Comparison of ENCODE assay signal across 12 cellular contexts in the genomic region with DNA sequence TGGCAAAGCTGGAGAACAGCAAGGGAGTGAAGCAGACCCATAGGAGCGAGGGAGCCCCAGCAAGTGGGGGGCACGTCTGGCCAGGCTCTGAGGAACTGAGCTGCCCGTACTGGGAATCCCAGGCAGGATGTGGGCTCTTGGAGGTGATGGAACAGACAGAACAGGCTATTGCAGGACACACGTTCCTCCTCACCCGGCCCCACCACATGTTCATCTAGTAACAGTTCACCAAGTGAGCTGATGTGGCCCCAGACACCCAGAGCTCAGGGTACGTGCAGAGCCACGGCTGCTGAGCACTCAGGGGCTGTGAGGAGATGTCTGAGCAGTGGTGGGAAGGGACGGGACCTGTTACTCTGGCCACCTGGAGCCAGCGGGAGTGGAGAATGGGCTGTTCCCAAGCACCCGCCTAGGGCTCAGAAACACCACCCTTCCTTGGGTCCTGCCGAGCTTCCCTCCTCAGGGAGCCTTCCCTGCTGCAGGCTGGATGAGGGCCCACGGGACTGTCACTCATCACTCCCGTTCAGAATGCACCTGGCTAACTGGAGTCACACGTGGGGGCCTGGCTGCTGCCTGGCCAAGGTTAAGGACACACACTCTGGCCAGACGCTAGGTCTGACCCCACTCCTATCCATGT. TPM values are rescaled to one million over a fixed set of nuclear protein-coding genes. Genes with fewer than 3 reads are reported as not detected.
A peak's percentile ranks its signal among the peaks of the same experiment; 100 is the strongest.
DNase-seq lines count a peak whose midpoint lies in the region; ATAC-seq and TF ChIP-seq lines count a peak whose summit lies in the region.
"Had no signal": no experiment of that assay in that cellular context is flagged by ENCODE, and none has a peak within 500 bp of the region (broad histone marks: within the 10 kb centered on the region; RNA-seq: fewer than 3 reads in every experiment).

No MANE protein-coding gene starts in this region.

- peaks cover 93% of the 10 kb centered on the region for H3K4me1 Mint-ChIP-seq in activated T-cell treated with anti-CD3 and anti-CD28 coated beads, Interleukin-2, amount 50 U/mL, for 4 hours (ENCODE audit: low read depth)
- H3K4me1 Mint-ChIP-seq in chondrocyte (ENCODE audit: low read depth): peaks cover 66% of the 10 kb centered on the region
- peaks cover 59 to 92% (median 88%) of the 10 kb centered on the region in 3 donors for H3K4me1 Mint-ChIP-seq in naive B cell

- TF ChIP-seq CTCF in chondrocyte (IDR thresholded peaks at IDR 0.05): no peak
- no peak for TF ChIP-seq CTCF in smooth muscle cell (IDR thresholded peaks at IDR 0.05; ENCODE audit: borderline replicate concordance, insufficient read depth, poor library complexity, severe bottlenecking)

- H2AFZ ChIP-seq in smooth muscle cell (ENCODE audit: low read depth): no peak overlapping the region

- intact Hi-C loops in left colon (cut with DNase I, micrococcal nuclease): no loop called here

- H3K27me3 Mint-ChIP-seq in activated T-cell treated with anti-CD3 and anti-CD28 coated beads, Interleukin-2, amount 50 U/mL, for 4 hours (ENCODE audit: low read depth): no peaks in the 10 kb centered on the region
- H3K27me3 Mint-ChIP-seq in chondrocyte (ENCODE audit: low read depth): no peaks in the 10 kb centered on the region
- H3K27me3 Mint-ChIP-seq in naive B cell: no peaks in the 10 kb centered on the region

- H3K36me3 Mint-ChIP-seq in activated T-cell treated with anti-CD3 and anti-CD28 coated beads, Interleukin-2, amount 50 U/mL, for 4 hours (ENCODE audit: insufficient read depth): no peaks in the 10 kb centered on the region
- H3K36me3 Mint-ChIP-seq in chondrocyte (ENCODE audit: low read depth) (no peaks in the 10 kb centered on the region), naive B cell (no peaks in the 10 kb centered on the region)

- H3F3A ChIP-seq in smooth muscle cell (ENCODE audit: low read depth): no peaks in the 10 kb centered on the region

- no peaks in the 10 kb centered on the region for H3K9me3 Mint-ChIP-seq in activated T-cell treated with anti-CD3 and anti-CD28 coated beads, Interleukin-2, amount 50 U/mL, for 4 hours
- H3K9me3 Mint-ChIP-seq in chondrocyte (ENCODE audit: low read depth): no peaks in the 10 kb centered on the region
- H3K9me3 Mint-ChIP-seq in naive B cell: no peaks in the 10 kb centered on the region

- peaks cover 100% of the 10 kb centered on the region for H4K20me1 ChIP-seq in smooth muscle cell (ENCODE audit: low read depth)

- peak overlapping the region; percentile 2 for H3K4me3 Mint-ChIP-seq in activated T-cell treated with anti-CD3 and anti-CD28 coated beads, Interleukin-2, amount 50 U/mL, for 4 hours
- peak overlapping the region; percentile 10 for H3K4me3 Mint-ChIP-seq in chondrocyte (ENCODE audit: unreplicated experiment)
- peak overlapping the region in 6 of 8 donors; percentile 31 to 77 (median 70) for H3K4me3 Mint-ChIP-seq in naive B cell

- H3K27me3 ChIP-seq in thymus (ENCODE audit: control insufficient read depth, insufficient read depth) (no peaks in the 10 kb centered on the region), smooth muscle cell (ENCODE audit: low read depth) (no peaks in the 10 kb centered on the region)
- H3K27me3 ChIP-seq: esophagus squamous epithelium had no signal

- H3K4me1 ChIP-seq in thymus (ENCODE audit: control insufficient read depth, insufficient read depth, low read length) (peaks cover 4% of the 10 kb centered on the region), smooth muscle cell (ENCODE audit: low read depth) (no peaks in the 10 kb centered on the region)

- H3K79me2 ChIP-seq in smooth muscle cell (ENCODE audit: low read depth): peaks cover 99% of the 10 kb centered on the region

- 81% methylated on average over 15 of the region's 15 CpGs for WGBS in thymus
- WGBS in smooth muscle cell (ENCODE audit: low lambda C conversion rate): 82% methylated on average over 15 of the region's 15 CpGs

- H3K36me3 ChIP-seq in thymus (ENCODE audit: control insufficient read depth, insufficient read depth): no peaks in the 10 kb centered on the region
- H3K36me3 ChIP-seq in smooth muscle cell (ENCODE audit: low read depth): no peaks in the 10 kb centered on the region
- H3K36me3 ChIP-seq: esophagus squamous epithelium had no signal

- no peak overlapping the region for H3K9ac ChIP-seq in smooth muscle cell (ENCODE audit: low read depth)

- no peak overlapping the region for H3K4me3 ChIP-seq in thymus (ENCODE audit: low read length)
- no peak overlapping the region for H3K4me3 ChIP-seq in smooth muscle cell
- H3K4me3 ChIP-seq: esophagus squamous epithelium had no signal

- H3K27ac Mint-ChIP-seq in chondrocyte (ENCODE audit: unreplicated experiment) (no peak overlapping the region), naive B cell (peak overlapping the region in 4 of 6 donors; percentile 16 to 92 (median 34))

- no peak for ATAC-seq in activated T-cell treated with anti-CD3 and anti-CD28 coated beads, Interleukin-2, amount 50 U/mL, for 4 hours
- ATAC-seq in naive B cell (ENCODE audit: low read depth in 2 of 2) (peak in 1 of 2 donors; percentile 13), left colon (no peak)

- H3K27ac ChIP-seq in thymus (ENCODE audit: low read depth): peak overlapping the region; percentile 11
- no peak overlapping the region for H3K27ac ChIP-seq in smooth muscle cell (ENCODE audit: low read depth)

- no peak for DNase-seq in activated T-cell treated with anti-CD3 and anti-CD28 coated beads, Interleukin-2, amount 50 U/mL, for 4 hours
- no peak for DNase-seq in activated T-cell treated with anti-CD3 and anti-CD28 coated beads, Interleukin-2, amount 50 U/mL, for 1 hour
- DNase-seq in chondrocyte (ENCODE audit: low spot score) (no peak), naive B cell (no peak), glomerular visceral epithelial cell (ENCODE audit: extremely low spot score) (no peak), smooth muscle cell (lab: John Stamatoyannopoulos, UW; ENCODE audit: unreplicated experiment) (no peak), left colon (no peak)
- DNase-seq: activated CD4-positive, alpha-beta T cell treated with anti-CD3 and anti-CD28 coated beads for 4 hours; esophagus squamous epithelium; H7; NCI-H510A had no signal

- H3K9me3 ChIP-seq in thymus (ENCODE audit: control insufficient read depth) (no peaks in the 10 kb centered on the region), smooth muscle cell (replicated peaks; ENCODE audit: low read depth) (no peaks in the 10 kb centered on the region)
- H3K9me3 ChIP-seq: esophagus squamous epithelium had no signal

- H3K4me2 ChIP-seq in smooth muscle cell: no peak overlapping the region

RNA-seq across cellular contexts. Expression of a gene that starts 18.4 kb away (rescaled TPM):
- 10 to 100 TPM; 25.6 to 32.5 (median 28.8) TPM for total RNA-seq in activated T-cell treated with anti-CD3 and anti-CD28 coated beads, Interleukin-2, amount 50 U/mL, for 4 hours
- total RNA-seq in chondrocyte (12.4 to 14.0 TPM (median 13.0 TPM) in 3 replicates), smooth muscle cell (10.5 and 12.8 TPM in 2 replicates), left colon (10 to 100 TPM; 18.1 to 19.1 TPM)
- polyA plus RNA-seq in naive B cell (ENCODE audit: low read depth in 6 of 6) (10 to 100 TPM in 5 of 6 donors, 1 to 10 TPM in 1; 7.0 to 19.3 (median 14.6) TPM), thymus (14.3 TPM), smooth muscle cell (15.2 and 31.7 TPM in 2 replicates)

RNA-seq across cellular contexts. Expression of a gene that starts 39.9 kb away (rescaled TPM):
- 100 to 1,000 TPM; 155 to 163 (median 155) TPM for total RNA-seq in activated T-cell treated with anti-CD3 and anti-CD28 coated beads, Interleukin-2, amount 50 U/mL, for 4 hours
- total RNA-seq in chondrocyte (168 to 192 TPM (median 190 TPM) in 3 replicates), smooth muscle cell (143 and 161 TPM in 2 replicates), left colon (100 to 1,000 TPM; 174 to 197 TPM)
- polyA plus RNA-seq in naive B cell (ENCODE audit: low read depth in 6 of 6) (100 to 1,000 TPM in 1 of 6 donors, 10 to 100 TPM in 5; 69.8 to 100 (median 71.6) TPM), thymus (232 TPM), smooth muscle cell (340 and 358 TPM in 2 replicates)

RNA-seq across cellular contexts. Expression of a gene that starts 54.2 kb away (rescaled TPM):
- total RNA-seq in activated T-cell treated with anti-CD3 and anti-CD28 coated beads, Interleukin-2, amount 50 U/mL, for 4 hours: 100 to 1,000 TPM; 112 to 129 (median 126) TPM
- total RNA-seq in chondrocyte: 63.4 to 69.8 TPM (median 65.4 TPM) in 3 replicates
- polyA plus RNA-seq in naive B cell (ENCODE audit: low read depth in 6 of 6): 100 to 1,000 TPM in 1 of 6 donors, 10 to 100 TPM in 5; 75.3 to 108 (median 84.5) TPM
- 81.9 TPM for polyA plus RNA-seq in thymus
- 75.4 and 104 TPM in 2 replicates for total RNA-seq in smooth muscle cell
- polyA plus RNA-seq in smooth muscle cell: 134 and 141 TPM in 2 replicates
- total RNA-seq in left colon: 10 to 100 TPM; 63.7 to 72.4 TPM

Comparison
In these comparisons a context has a peak if more than half of its experiments do, and no peak if none do; other contexts are left out.
1. H3K4me3 Mint-ChIP-seq: peak in every context shown above with its lines; median percentile 70 in naive B cell; 10 in chondrocyte; 2 in activated T-cell treated with anti-CD3 and anti-CD28 coated beads, Interleukin-2, amount 50 U/mL, for 4 hours.